8 cellular contexts compared by ENCODE assay signal in the genomic region with DNA sequence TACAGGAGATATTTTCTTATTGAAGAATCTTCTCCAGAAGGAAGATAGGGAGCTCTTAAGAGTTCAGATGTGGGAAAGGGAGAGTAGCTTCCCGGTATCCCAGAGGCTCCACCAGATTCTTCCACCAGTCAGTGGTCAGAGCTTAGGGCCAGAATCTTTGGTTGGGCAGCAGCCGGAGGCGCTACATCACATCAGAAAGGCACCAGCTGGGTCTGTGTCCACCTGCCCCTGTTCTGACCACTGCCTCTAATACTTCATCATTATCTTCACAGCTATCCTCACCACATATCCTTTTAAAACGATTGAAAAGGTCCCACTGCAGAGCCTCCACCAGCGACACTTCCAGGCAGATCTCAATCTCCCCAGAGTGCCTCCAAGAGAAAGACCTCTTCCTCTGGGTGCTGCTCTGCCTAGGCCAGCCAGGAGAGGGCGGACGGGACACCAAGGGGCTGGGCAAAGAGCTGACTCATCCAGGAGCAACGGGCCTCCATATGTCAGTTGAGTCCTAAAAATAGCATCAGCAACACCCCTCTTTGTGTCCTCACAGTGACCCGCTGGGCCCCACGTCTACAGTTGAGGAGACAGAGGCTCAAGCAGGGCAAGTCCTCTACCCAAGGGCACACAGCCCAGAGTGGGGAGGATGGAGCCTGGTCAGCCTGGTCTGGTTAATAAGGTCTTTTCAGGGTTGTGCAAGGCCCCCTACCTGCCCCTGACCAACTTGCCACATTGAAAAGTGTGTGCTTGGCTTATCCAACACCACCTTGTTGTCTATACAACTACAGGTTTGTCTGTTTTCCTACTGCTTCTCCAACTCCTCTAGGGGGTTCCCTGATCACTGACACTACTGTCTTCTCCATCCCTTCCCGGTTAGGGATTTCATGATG.
DNase-seq lines count a peak whose midpoint lies in the region; ATAC-seq and TF ChIP-seq lines count a peak whose summit lies in the region.

No MANE protein-coding gene starts in this region.

- ATAC-seq in esophagus mucosa (peak; percentile 83), GM19023 (IDR thresholded peaks at IDR 0.05; ENCODE audit: unreplicated experiment) (no peak)

- in situ Hi-C loops in SK-MEL-5 (cut with HindIII; ENCODE audit: low pct_unique_long_range_greater_than_20kb, low sequenced_read_pairs), result no loop called here

- no peaks in the 10 kb centered on the region for H3K9me3 Mint-ChIP-seq in progenitor cell of endocrine pancreas (ENCODE audit: low read depth)

- H3K27me3 Mint-ChIP-seq in progenitor cell of endocrine pancreas, result peaks cover 15% of the 10 kb centered on the region

- no peak overlapping the region for H3K27ac Mint-ChIP-seq in progenitor cell of endocrine pancreas

- no peaks in the 10 kb centered on the region for H3K36me3 Mint-ChIP-seq in progenitor cell of endocrine pancreas (ENCODE audit: insufficient read depth)

- peaks cover 3% of the 10 kb centered on the region for H3K4me1 Mint-ChIP-seq in progenitor cell of endocrine pancreas (ENCODE audit: low read depth)

- peak; percentile 51 for DNase-seq in stimulated activated CD4-positive, alpha-beta T cell treated with anti-CD3 and anti-CD28 coated beads, Interleukin-15, amount 100 ng/mL, for 24 hours
- no peak for DNase-seq in stimulated activated CD4-positive, alpha-beta T cell treated with anti-CD3 and anti-CD28 coated beads, Interleukin-4, amount 100 ng/mL, for 24 hours
- peak in 73 of 76 experiments; percentile 26 to 91 (median 79) for DNase-seq in HUDEP-2 (lab: John Stamatoyannopoulos, UW; ENCODE audit: unreplicated experiment in 76 of 76)
- DNase-seq in SK-MEL-5 (ENCODE audit: low read depth, low spot score), result peak; percentile 85
- DNase-seq in progenitor cell of endocrine pancreas (ENCODE audit: low spot score, unreplicated experiment), result no peak
- DNase-seq in mucosa of gallbladder (ENCODE audit: low spot score), result no peak

- peak; percentile 35 for TF ChIP-seq CTCF in progenitor cell of endocrine pancreas (IDR thresholded peaks at IDR 0.05; ENCODE audit: unreplicated experiment)

- no peak overlapping the region for H3K4me3 Mint-ChIP-seq in progenitor cell of endocrine pancreas (ENCODE audit: low read depth)

Comparison
In these comparisons a context has a peak if more than half of its experiments do, and no peak if none do; other contexts are left out.
1. DNase-seq: peak in stimulated activated CD4-positive, alpha-beta T cell treated with anti-CD3 and anti-CD28 coated beads, Interleukin-15, amount 100 ng/mL, for 24 hours (single experiment), HUDEP-2 (73 of 76) and SK-MEL-5 (single experiment); none in stimulated activated CD4-positive, alpha-beta T cell treated with anti-CD3 and anti-CD28 coated beads, Interleukin-4, amount 100 ng/mL, for 24 hours (single experiment), progenitor cell of endocrine pancreas (single experiment) and mucosa of gallbladder (single experiment).